ENCODE assay signal across 8 cellular contexts in the genomic region with DNA sequence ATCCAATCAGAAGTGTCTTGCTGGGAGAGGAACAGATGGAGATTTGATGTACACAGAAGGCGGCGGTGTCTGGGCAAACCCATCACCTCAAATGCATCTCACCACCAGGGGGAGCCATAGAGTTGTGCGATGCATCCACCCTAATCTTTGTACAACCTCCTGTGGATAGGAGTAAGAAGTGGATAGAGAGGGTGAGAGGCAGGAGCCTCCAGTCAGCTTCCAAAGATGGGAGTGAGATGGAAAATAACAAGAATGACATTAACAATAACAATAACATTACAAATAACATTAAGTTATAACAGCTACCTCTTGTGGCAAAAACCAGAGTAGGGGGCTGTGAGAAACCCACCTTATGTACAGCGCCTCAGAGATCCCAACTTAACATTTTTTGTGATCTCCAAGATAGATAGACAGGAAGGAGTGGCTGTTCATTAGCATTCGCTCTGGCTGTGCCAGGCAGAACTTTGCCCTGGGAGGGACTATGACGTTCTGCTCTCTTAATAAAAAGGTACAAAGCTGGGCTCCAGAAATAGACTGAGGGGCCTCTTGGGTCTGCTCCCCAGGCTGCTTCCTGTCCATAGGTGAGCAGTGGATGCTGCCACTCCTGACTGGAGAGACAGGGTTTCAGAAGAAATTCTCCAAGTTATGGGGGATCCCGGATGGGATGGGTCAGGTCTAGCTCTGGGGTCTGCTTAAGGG. TPM values are rescaled to one million over a fixed set of nuclear protein-coding genes. Genes with fewer than 3 reads are reported as not detected.
A peak's percentile ranks its signal among the peaks of the same experiment; 100 is the strongest.
DNase-seq lines count a peak whose midpoint lies in the region; ATAC-seq and TF ChIP-seq lines count a peak whose summit lies in the region.

No MANE protein-coding gene starts in this region.

- ATAC-seq in thoracic aorta (ENCODE audit: insufficient number of reproducible peaks, low FRiP score, low read depth) (no peak), GM19455 (IDR thresholded peaks at IDR 0.05; ENCODE audit: unreplicated experiment) (no peak)

- H3K36me3 ChIP-seq in osteoblast (ENCODE audit: insufficient read depth, low read length) (no peaks in the 10 kb centered on the region), thoracic aorta (no peaks in the 10 kb centered on the region)

- H2AFZ ChIP-seq in osteoblast (ENCODE audit: low read length): no peak overlapping the region

- no peaks in the 10 kb centered on the region for H3K27me3 ChIP-seq in osteoblast (ENCODE audit: insufficient read depth, low read length)
- no peaks in the 10 kb centered on the region for H3K27me3 ChIP-seq in thoracic aorta (replicated peaks; ENCODE audit: insufficient read depth)

- TF ChIP-seq EP300 in Ishikawa (IDR thresholded peaks at IDR 0.05; ENCODE audit: borderline replicate concordance): no peak

- H4K20me1 ChIP-seq in osteoblast (ENCODE audit: insufficient read depth, low read length): no peaks in the 10 kb centered on the region

- in situ Hi-C loops in Caki2 (cut with HindIII; ENCODE audit: low pct_unique_long_range_greater_than_20kb, low sequenced_read_pairs): no loop called here

- peak; percentile 65 for TF ChIP-seq RAD21 in Ishikawa (IDR thresholded peaks at IDR 0.05; ENCODE audit: low read depth)

- DNase-seq in Caki2 (ENCODE audit: low read depth): peak; percentile 40
- peak; percentile 63 for DNase-seq in RWPE1 (ENCODE audit: low spot score)
- DNase-seq in activated T-helper 1 cell treated with anti-CD3 and anti-CD28 coated beads, Interleukin-2, amount 50 U/mL, for 16 hours (ENCODE audit: low read depth in 1 of 2, low spot score in 1 of 2): peak; percentile 70 to 71
- peak; percentile 40 to 74 for DNase-seq in foreskin fibroblast
- DNase-seq in osteoblast (ENCODE audit: insufficient read length, low spot score, missing footprints): peak; percentile 86
- peak; percentile 38 for DNase-seq in thoracic aorta (ENCODE audit: low spot score)

- CTCF ChIA-PET in RWPE1 (lab: Yijun Ruan, JAX): interaction anchor here (0.5 to 2.2 kb wide), 17 partner anchors 9 to 307 kb away, joined by 3 to 13 read pairs (median 4); a partner anchor contains a TSS

- POLR2A ChIA-PET in RWPE1 (lab: Yijun Ruan, JAX; ENCODE audit: low non-redundant PET): no interaction called here

- no peaks in the 10 kb centered on the region for H3K79me2 ChIP-seq in osteoblast (ENCODE audit: insufficient read depth, low read length)

- peak; percentile 90 for TF ChIP-seq CTCF in RWPE1 (conservative IDR thresholded peaks at IDR 0.05; ENCODE audit: low read depth)
- TF ChIP-seq CTCF in foreskin fibroblast (IDR thresholded peaks at IDR 0.05; ENCODE audit: low read depth, low read length): peak; percentile 74
- TF ChIP-seq CTCF in osteoblast (IDR thresholded peaks at IDR 0.05; ENCODE audit: extremely low read depth, low read depth, low read length): peak; percentile 90
- peak; percentile 80 for TF ChIP-seq CTCF in thoracic aorta (IDR thresholded peaks at IDR 0.05)

- no peak overlapping the region for H3K27ac ChIP-seq in RWPE1
- no peak overlapping the region for H3K27ac ChIP-seq in osteoblast (ENCODE audit: low read depth, low read length)
- no peak overlapping the region for H3K27ac ChIP-seq in thoracic aorta

- no peak overlapping the region for H3K4me2 ChIP-seq in osteoblast (ENCODE audit: insufficient read depth, low read length)

- H3K4me3 ChIP-seq in foreskin fibroblast (ENCODE audit: low read depth in 1 of 2, low read length in 2 of 2) (no peak overlapping the region), osteoblast (ENCODE audit: insufficient read depth, low read length) (no peak overlapping the region), thoracic aorta (no peak overlapping the region)

- H3K4me1 ChIP-seq in osteoblast (ENCODE audit: insufficient read depth, low read length): no peaks in the 10 kb centered on the region
- no peaks in the 10 kb centered on the region for H3K4me1 ChIP-seq in thoracic aorta (ENCODE audit: control insufficient read depth in 1 of 2, low read depth in 2 of 2)

- H3K9me3 ChIP-seq in osteoblast (ENCODE audit: low read depth, low read length) (no peaks in the 10 kb centered on the region), thoracic aorta (no peaks in the 10 kb centered on the region)

TF ChIP-seq in Ishikawa, 13 proteins besides CTCF, POLR2A, EP300 and RAD21:
- TF ChIP-seq TCF12 (IDR thresholded peaks at IDR 0.05; ENCODE audit: low read depth): no peak
- TF ChIP-seq TEAD4 (IDR thresholded peaks at IDR 0.05): no peak
- TF ChIP-seq, protein P1, sequence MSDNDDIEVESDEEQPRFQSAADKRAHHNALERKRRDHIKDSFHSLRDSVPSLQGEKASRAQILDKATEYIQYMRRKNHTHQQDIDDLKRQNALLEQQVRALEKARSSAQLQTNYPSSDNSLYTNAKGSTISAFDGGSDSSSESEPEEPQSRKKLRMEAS (IDR thresholded peaks at IDR 0.05): no peak
- no peak for TF ChIP-seq NFIC (IDR thresholded peaks at IDR 0.05)
- no peak for TF ChIP-seq TAF1 (IDR thresholded peaks at IDR 0.05; ENCODE audit: low read depth)
- TF ChIP-seq CEBPB (IDR thresholded peaks at IDR 0.05): no peak
- no peak for TF ChIP-seq ZBTB7A (IDR thresholded peaks at IDR 0.05; ENCODE audit: low read depth)
- TF ChIP-seq CREB1 (IDR thresholded peaks at IDR 0.05; ENCODE audit: low read depth): no peak
- TF ChIP-seq YY1 (IDR thresholded peaks at IDR 0.05; ENCODE audit: low read depth): no peak
- TF ChIP-seq FOXM1 (IDR thresholded peaks at IDR 0.05; ENCODE audit: borderline replicate concordance, low read depth): no peak
- TF ChIP-seq, protein P2, sequence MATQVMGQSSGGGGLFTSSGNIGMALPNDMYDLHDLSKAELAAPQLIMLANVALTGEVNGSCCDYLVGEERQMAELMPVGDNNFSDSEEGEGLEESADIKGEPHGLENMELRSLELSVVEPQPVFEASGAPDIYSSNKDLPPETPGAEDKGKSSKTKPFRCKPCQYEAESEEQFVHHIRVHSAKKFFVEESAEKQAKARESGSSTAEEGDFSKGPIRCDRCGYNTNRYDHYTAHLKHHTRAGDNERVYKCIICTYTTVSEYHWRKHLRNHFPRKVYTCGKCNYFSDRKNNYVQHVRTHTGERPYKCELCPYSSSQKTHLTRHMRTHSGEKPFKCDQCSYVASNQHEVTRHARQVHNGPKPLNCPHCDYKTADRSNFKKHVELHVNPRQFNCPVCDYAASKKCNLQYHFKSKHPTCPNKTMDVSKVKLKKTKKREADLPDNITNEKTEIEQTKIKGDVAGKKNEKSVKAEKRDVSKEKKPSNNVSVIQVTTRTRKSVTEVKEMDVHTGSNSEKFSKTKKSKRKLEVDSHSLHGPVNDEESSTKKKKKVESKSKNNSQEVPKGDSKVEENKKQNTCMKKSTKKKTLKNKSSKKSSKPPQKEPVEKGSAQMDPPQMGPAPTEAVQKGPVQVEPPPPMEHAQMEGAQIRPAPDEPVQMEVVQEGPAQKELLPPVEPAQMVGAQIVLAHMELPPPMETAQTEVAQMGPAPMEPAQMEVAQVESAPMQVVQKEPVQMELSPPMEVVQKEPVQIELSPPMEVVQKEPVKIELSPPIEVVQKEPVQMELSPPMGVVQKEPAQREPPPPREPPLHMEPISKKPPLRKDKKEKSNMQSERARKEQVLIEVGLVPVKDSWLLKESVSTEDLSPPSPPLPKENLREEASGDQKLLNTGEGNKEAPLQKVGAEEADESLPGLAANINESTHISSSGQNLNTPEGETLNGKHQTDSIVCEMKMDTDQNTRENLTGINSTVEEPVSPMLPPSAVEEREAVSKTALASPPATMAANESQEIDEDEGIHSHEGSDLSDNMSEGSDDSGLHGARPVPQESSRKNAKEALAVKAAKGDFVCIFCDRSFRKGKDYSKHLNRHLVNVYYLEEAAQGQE (IDR thresholded peaks at IDR 0.05; ENCODE audit: low read depth): no peak
- TF ChIP-seq, protein P3, sequence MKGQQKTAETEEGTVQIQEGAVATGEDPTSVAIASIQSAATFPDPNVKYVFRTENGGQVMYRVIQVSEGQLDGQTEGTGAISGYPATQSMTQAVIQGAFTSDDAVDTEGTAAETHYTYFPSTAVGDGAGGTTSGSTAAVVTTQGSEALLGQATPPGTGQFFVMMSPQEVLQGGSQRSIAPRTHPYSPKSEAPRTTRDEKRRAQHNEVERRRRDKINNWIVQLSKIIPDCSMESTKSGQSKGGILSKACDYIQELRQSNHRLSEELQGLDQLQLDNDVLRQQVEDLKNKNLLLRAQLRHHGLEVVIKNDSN (IDR thresholded peaks at IDR 0.05): no peak
- no peak for TF ChIP-seq EGR1 (IDR thresholded peaks at IDR 0.05)

RNA-seq across cellular contexts. Expression of a gene that starts 5.2 kb away (rescaled TPM):
- not detected in 2 replicates for total RNA-seq in Caki2 (2014; rRNA removed; shearing (Covaris generic); ENCODE audit: low replicate concordance)
- total RNA-seq in osteoblast (not detected in 2 replicates), thoracic aorta (not detected)

RNA-seq across cellular contexts. Expression of a gene that starts 14.9 kb away (rescaled TPM):
- total RNA-seq in Caki2 (2014; rRNA removed; shearing (Covaris generic); ENCODE audit: low replicate concordance): not detected in 2 replicates
- total RNA-seq in osteoblast: not detected in 2 replicates
- under 1 TPM; 0.28 to 0.41 TPM for total RNA-seq in thoracic aorta

RNA-seq across cellular contexts. Expression of a gene that starts 28.4 kb away (rescaled TPM):
- total RNA-seq in Caki2 (2014; rRNA removed; shearing (Covaris generic); ENCODE audit: low replicate concordance): not detected in 2 replicates
- total RNA-seq in osteoblast (under 0.01 TPM in 1 of 2 replicates, not detected in the other), thoracic aorta (1 to 10 TPM in 1 of 2 donors, not detected in 1; 2.2 TPM)

RNA-seq across cellular contexts. Expression of a gene that starts 55.7 kb away (rescaled TPM):
- not detected in 2 replicates for total RNA-seq in Caki2 (2014; rRNA removed; shearing (Covaris generic); ENCODE audit: low replicate concordance)
- not detected in 2 replicates for total RNA-seq in osteoblast
- total RNA-seq in thoracic aorta: 10 to 100 TPM; 13.3 to 20.3 TPM

RNA-seq across cellular contexts. Expression of a gene that starts 58.3 kb away (rescaled TPM):
- not detected in 2 replicates for total RNA-seq in Caki2 (2014; rRNA removed; shearing (Covaris generic); ENCODE audit: low replicate concordance)
- total RNA-seq in osteoblast (not detected in 2 replicates), thoracic aorta (1 to 10 TPM in 1 of 2 donors, under 1 TPM in 1; 0.56 to 1.6 TPM)
